ENCODE assay signal across 8 cellular contexts in the genomic region with DNA sequence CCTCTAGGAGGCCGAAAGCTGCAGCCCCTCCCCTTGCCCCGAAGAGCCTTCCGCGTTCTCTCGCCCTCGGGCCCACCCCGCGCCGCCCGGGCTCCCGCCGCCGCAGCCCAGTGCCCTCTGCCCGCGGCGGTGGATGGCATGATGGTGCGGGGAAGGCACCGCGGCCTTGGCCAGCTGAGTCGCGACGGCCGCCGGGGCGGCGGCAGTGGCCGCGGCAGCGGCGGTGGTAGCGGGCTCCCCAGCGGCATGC. TPM values are rescaled to one million over a fixed set of nuclear protein-coding genes. Genes with fewer than 3 reads are reported as not detected.
A peak's percentile ranks its signal among the peaks of the same experiment; 100 is the strongest.
DNase-seq lines count a peak whose midpoint lies in the region; ATAC-seq and TF ChIP-seq lines count a peak whose summit lies in the region.

No MANE protein-coding gene starts in this region.

- H3K27ac Mint-ChIP-seq in HFFc6 = peak overlapping the region; percentile 42
- peak overlapping the region; percentile 93 for H3K27ac Mint-ChIP-seq in stimulated activated memory B cell treated with anti-CD40 and anti-IgM and Interleukin-4, amounts not matched to agents 10 μg/mL and 1 μg/mL and 100 μg/mL, for 72 hours

- peaks cover 5% of the 10 kb centered on the region for H3K36me3 ChIP-seq in adipocyte (ENCODE audit: control insufficient read depth, insufficient read depth, low read length, severe bottlenecking)

- peak overlapping the region; percentile 83 for H3K4me3 Mint-ChIP-seq in HFFc6
- peak overlapping the region; percentile 87 for H3K4me3 Mint-ChIP-seq in stimulated activated memory B cell treated with anti-CD40 and anti-IgM and Interleukin-4, amounts not matched to agents 10 μg/mL and 1 μg/mL and 100 μg/mL, for 72 hours

- H3K4me1 ChIP-seq in adipocyte (ENCODE audit: control insufficient read depth, insufficient read depth, low read length) = peaks cover 46% of the 10 kb centered on the region

- TF ChIP-seq CTCF in HFFc6 (IDR thresholded peaks at IDR 0.05) = no peak

- H3K9ac ChIP-seq in adipocyte (ENCODE audit: low read length) = peak overlapping the region; percentile 98

- no peaks in the 10 kb centered on the region; the same call in 1 of the 2 replicates for H3K27me3 Mint-ChIP-seq in HFFc6 (ENCODE audit: insufficient read depth)
- H3K27me3 Mint-ChIP-seq in stimulated activated memory B cell treated with anti-CD40 and anti-IgM and Interleukin-4, amounts not matched to agents 10 μg/mL and 1 μg/mL and 100 μg/mL, for 72 hours = no peaks in the 10 kb centered on the region

- H3K9me3 Mint-ChIP-seq in HFFc6 = no peaks in the 10 kb centered on the region
- no peaks in the 10 kb centered on the region for H3K9me3 Mint-ChIP-seq in stimulated activated memory B cell treated with anti-CD40 and anti-IgM and Interleukin-4, amounts not matched to agents 10 μg/mL and 1 μg/mL and 100 μg/mL, for 72 hours

- H3K27me3 ChIP-seq in adipocyte (replicated peaks; ENCODE audit: control insufficient read depth, insufficient read depth, low read length) = no peaks in the 10 kb centered on the region

- H3K9me3 ChIP-seq in adipocyte (ENCODE audit: control insufficient read depth, low read length) (no peaks in the 10 kb centered on the region), iPS-18c (ENCODE audit: control insufficient read depth, insufficient read depth, low read length) (no peaks in the 10 kb centered on the region)

- no peak for DNase-seq in HFFc6
- DNase-seq in adipocyte (ENCODE audit: low read depth) = no peak
- no peak for DNase-seq in OCI-M2 (lab: John Stamatoyannopoulos, UW; ENCODE audit: unreplicated experiment)
- DNase-seq in SW 1271 (lab: John Stamatoyannopoulos, UW) = no peak
- DNase-seq in NCI-H2081 (lab: John Stamatoyannopoulos, UW) = no peak

- peaks cover 46% of the 10 kb centered on the region for H3K4me1 Mint-ChIP-seq in HFFc6 (ENCODE audit: low read depth)
- peaks cover 46% of the 10 kb centered on the region for H3K4me1 Mint-ChIP-seq in stimulated activated memory B cell treated with anti-CD40 and anti-IgM and Interleukin-4, amounts not matched to agents 10 μg/mL and 1 μg/mL and 100 μg/mL, for 72 hours

- H3K4me3 ChIP-seq in adipocyte (ENCODE audit: low read length) (peak overlapping the region; percentile 86), iPS-18c (ENCODE audit: insufficient read depth, low read depth, low read length) (peak overlapping the region; percentile 82)

- no peak for ATAC-seq in stimulated activated memory B cell treated with anti-CD40 and anti-IgM and Interleukin-4, amounts not matched to agents 10 μg/mL and 1 μg/mL and 100 μg/mL, for 72 hours
- no peak for ATAC-seq in HG03378 (IDR thresholded peaks at IDR 0.05; ENCODE audit: unreplicated experiment)

- H3K36me3 Mint-ChIP-seq in HFFc6 (ENCODE audit: low read depth) = peaks cover 16% of the 10 kb centered on the region; the same call in 1 of the 2 replicates
- peaks cover 15% of the 10 kb centered on the region for H3K36me3 Mint-ChIP-seq in stimulated activated memory B cell treated with anti-CD40 and anti-IgM and Interleukin-4, amounts not matched to agents 10 μg/mL and 1 μg/mL and 100 μg/mL, for 72 hours

RNA-seq across cellular contexts. Expression of gene TLNRD1, which starts 1.2 kb away (rescaled TPM):
- 10 to 100 TPM in 5 of 6 experiments, 1 to 10 TPM in 1; 8.8 to 14.3 (median 12.7) TPM for total RNA-seq in HFFc6 (2021; fragmentation: NEBNext Ultra II Directional; extraction: Animal tissue kit (Norgen Biotek cat#: 25700))

RNA-seq across cellular contexts. Expression of gene MESD, which starts 12.3 kb away (rescaled TPM):
- 10 to 100 TPM; 31.8 to 42.1 (median 38.3) TPM for total RNA-seq in HFFc6 (2021; fragmentation: NEBNext Ultra II Directional; extraction: Animal tissue kit (Norgen Biotek cat#: 25700))
